8 cellular contexts compared by ENCODE assay signal in the genomic region with DNA sequence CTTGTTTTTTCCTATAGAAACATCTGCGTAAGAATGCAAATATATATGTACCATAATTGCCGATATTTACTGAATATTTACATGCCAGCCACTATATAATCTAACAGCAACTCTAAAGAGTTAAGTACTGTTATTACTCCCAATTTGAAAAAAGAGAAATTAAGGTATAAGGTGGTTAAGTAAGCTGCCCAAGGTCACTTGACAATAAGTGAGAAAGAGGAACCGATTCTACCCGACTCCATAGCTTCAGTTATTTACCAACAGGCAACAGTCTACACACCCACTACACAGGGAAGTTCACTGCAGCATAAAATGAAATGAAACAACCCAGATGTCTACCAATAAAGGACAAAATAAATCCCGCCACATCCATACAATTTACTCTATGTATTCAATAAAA. TPM values are rescaled to one million over a fixed set of nuclear protein-coding genes. Genes with fewer than 3 reads are reported as not detected.
A peak's percentile ranks its signal among the peaks of the same experiment; 100 is the strongest.
DNase-seq lines count a peak whose midpoint lies in the region; ATAC-seq, FAIRE-seq and TF ChIP-seq lines count a peak whose summit lies in the region.

No MANE protein-coding gene starts in this region.

- TF ChIP-seq CTCF in GM10248 (IDR thresholded peaks at IDR 0.05; ENCODE audit: control extremely low read depth, extremely low read depth, low read depth, missing control alignments) = no peak

- FAIRE-seq in HTR-8/SVneo (lab: Jason Lieb, UNC) = no peak

- DNase-seq in GM10248 (ENCODE audit: extremely low spot score) (peak; percentile 73), pons (ENCODE audit: low spot score) (peak; percentile 68), iPS-NIHi11 (ENCODE audit: low spot score) (no peak), HTR-8/SVneo (ENCODE audit: insufficient read length, low spot score) (no peak)

- CTCF ChIA-PET in GM10248 (lab: Yijun Ruan, JAX) = interaction anchor here (0.7 to 4.1 kb wide), 8 partner anchors 10 to 356 kb away, joined by 3 to 18 read pairs (median 4); no protein-coding TSS in a partner anchor

- POLR2A ChIA-PET in GM10248 (lab: Yijun Ruan, JAX) = no interaction called here

- peak; percentile 54 for ATAC-seq in GM21367 (IDR thresholded peaks at IDR 0.05; ENCODE audit: unreplicated experiment)
- ATAC-seq in HG03558 (IDR thresholded peaks at IDR 0.05; ENCODE audit: extremely low read depth, unreplicated experiment) = peak; percentile 50
- peak; percentile 43; the same call in 2 of the 3 replicates for ATAC-seq in SK-N-SH treated with all-trans-retinoic acid at 6 μM for 48 hours
- ATAC-seq in esophagus mucosa = peak; percentile 30

TF ChIP-seq in SK-N-SH treated with all-trans-retinoic acid at 6 μM for 48 hours, 23 proteins besides CTCF, POLR2A, EP300 and RAD21:
- TF ChIP-seq, protein P1, sequence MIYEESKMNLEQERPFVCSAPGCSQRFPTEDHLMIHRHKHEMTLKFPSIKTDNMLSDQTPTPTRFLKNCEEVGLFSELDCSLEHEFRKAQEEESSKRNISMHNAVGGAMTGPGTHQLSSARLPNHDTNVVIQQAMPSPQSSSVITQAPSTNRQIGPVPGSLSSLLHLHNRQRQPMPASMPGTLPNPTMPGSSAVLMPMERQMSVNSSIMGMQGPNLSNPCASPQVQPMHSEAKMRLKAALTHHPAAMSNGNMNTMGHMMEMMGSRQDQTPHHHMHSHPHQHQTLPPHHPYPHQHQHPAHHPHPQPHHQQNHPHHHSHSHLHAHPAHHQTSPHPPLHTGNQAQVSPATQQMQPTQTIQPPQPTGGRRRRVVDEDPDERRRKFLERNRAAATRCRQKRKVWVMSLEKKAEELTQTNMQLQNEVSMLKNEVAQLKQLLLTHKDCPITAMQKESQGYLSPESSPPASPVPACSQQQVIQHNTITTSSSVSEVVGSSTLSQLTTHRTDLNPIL (CRISPR knock-in tag; IDR thresholded peaks at IDR 0.05; ENCODE audit: low read depth) = no peak
- TF ChIP-seq ISL1 (CRISPR knock-in tag; IDR thresholded peaks at IDR 0.05) (no peak), TCF4 (CRISPR knock-in tag; IDR thresholded peaks at IDR 0.05; ENCODE audit: borderline replicate concordance) (no peak), PPARA (CRISPR knock-in tag; IDR thresholded peaks at IDR 0.05; ENCODE audit: borderline replicate concordance) (no peak), RARB (CRISPR knock-in tag; IDR thresholded peaks at IDR 0.05) (no peak), TOX (CRISPR knock-in tag; IDR thresholded peaks at IDR 0.05; ENCODE audit: borderline replicate concordance) (no peak)
- TF ChIP-seq, protein P2, sequence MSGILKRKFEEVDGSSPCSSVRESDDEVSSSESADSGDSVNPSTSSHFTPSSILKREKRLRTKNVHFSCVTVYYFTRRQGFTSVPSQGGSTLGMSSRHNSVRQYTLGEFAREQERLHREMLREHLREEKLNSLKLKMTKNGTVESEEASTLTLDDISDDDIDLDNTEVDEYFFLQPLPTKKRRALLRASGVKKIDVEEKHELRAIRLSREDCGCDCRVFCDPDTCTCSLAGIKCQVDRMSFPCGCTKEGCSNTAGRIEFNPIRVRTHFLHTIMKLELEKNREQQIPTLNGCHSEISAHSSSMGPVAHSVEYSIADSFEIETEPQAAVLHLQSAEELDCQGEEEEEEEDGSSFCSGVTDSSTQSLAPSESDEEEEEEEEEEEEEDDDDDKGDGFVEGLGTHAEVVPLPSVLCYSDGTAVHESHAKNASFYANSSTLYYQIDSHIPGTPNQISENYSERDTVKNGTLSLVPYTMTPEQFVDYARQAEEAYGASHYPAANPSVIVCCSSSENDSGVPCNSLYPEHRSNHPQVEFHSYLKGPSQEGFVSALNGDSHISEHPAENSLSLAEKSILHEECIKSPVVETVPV (CRISPR knock-in tag; IDR thresholded peaks at IDR 0.05) = no peak
- TF ChIP-seq, protein P3, sequence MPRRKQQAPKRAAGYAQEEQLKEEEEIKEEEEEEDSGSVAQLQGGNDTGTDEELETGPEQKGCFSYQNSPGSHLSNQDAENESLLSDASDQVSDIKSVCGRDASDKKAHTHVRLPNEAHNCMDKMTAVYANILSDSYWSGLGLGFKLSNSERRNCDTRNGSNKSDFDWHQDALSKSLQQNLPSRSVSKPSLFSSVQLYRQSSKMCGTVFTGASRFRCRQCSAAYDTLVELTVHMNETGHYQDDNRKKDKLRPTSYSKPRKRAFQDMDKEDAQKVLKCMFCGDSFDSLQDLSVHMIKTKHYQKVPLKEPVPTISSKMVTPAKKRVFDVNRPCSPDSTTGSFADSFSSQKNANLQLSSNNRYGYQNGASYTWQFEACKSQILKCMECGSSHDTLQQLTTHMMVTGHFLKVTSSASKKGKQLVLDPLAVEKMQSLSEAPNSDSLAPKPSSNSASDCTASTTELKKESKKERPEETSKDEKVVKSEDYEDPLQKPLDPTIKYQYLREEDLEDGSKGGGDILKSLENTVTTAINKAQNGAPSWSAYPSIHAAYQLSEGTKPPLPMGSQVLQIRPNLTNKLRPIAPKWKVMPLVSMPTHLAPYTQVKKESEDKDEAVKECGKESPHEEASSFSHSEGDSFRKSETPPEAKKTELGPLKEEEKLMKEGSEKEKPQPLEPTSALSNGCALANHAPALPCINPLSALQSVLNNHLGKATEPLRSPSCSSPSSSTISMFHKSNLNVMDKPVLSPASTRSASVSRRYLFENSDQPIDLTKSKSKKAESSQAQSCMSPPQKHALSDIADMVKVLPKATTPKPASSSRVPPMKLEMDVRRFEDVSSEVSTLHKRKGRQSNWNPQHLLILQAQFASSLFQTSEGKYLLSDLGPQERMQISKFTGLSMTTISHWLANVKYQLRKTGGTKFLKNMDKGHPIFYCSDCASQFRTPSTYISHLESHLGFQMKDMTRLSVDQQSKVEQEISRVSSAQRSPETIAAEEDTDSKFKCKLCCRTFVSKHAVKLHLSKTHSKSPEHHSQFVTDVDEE (CRISPR knock-in tag; IDR thresholded peaks at IDR 0.05) = no peak

RNA-seq across cellular contexts. Expression of a gene that starts 1.1 kb away (rescaled TPM):
- 18.6 TPM for total RNA-seq in esophagus mucosa

Comparison
In these comparisons a context has a peak if more than half of its experiments do, and no peak if none do; other contexts are left out.
1. DNase-seq: peak in GM10248 (single experiment) and pons (single experiment); none in iPS-NIHi11 (single experiment) and HTR-8/SVneo (single experiment).
2. Peak in every context shown above with its lines, with median percentiles within 50 percentile points of each other: ATAC-seq.